Comparison of ENCODE assay signal across 1 cellular context in the genomic region with DNA sequence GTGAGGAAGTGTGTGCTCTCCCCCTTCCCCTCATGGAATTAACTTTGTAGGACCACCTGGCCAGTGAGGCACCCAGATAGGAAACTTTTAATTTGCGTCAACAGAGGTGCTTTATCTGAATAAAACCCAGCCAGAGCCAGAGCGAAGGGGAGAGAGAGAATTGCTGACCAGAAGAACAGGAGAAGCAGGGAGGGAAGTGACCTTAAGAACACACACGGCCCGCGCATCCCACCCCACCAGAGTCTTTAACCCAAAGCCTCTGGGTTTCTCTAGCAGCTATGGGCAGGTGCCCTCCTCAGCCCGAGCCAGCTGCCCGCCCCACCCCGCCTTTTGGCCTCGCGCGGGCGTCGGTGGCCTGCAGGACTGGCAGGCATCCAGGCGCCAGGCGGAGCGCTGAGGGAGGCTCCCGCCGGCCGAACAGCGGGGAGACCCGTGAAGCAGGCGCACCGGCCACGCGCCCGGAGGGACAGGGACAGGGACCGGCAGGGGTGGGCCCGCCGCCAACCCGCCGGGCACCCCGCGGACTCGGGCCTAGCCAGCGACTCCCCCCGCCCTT.
TF ChIP-seq lines count a peak whose summit lies in the region.

No MANE protein-coding gene starts in this region.

TF ChIP-seq in K562, 482 proteins besides CTCF, POLR2A, EP300 and RAD21 (continued from another document and continues in another):
- TF ChIP-seq, protein P1, sequence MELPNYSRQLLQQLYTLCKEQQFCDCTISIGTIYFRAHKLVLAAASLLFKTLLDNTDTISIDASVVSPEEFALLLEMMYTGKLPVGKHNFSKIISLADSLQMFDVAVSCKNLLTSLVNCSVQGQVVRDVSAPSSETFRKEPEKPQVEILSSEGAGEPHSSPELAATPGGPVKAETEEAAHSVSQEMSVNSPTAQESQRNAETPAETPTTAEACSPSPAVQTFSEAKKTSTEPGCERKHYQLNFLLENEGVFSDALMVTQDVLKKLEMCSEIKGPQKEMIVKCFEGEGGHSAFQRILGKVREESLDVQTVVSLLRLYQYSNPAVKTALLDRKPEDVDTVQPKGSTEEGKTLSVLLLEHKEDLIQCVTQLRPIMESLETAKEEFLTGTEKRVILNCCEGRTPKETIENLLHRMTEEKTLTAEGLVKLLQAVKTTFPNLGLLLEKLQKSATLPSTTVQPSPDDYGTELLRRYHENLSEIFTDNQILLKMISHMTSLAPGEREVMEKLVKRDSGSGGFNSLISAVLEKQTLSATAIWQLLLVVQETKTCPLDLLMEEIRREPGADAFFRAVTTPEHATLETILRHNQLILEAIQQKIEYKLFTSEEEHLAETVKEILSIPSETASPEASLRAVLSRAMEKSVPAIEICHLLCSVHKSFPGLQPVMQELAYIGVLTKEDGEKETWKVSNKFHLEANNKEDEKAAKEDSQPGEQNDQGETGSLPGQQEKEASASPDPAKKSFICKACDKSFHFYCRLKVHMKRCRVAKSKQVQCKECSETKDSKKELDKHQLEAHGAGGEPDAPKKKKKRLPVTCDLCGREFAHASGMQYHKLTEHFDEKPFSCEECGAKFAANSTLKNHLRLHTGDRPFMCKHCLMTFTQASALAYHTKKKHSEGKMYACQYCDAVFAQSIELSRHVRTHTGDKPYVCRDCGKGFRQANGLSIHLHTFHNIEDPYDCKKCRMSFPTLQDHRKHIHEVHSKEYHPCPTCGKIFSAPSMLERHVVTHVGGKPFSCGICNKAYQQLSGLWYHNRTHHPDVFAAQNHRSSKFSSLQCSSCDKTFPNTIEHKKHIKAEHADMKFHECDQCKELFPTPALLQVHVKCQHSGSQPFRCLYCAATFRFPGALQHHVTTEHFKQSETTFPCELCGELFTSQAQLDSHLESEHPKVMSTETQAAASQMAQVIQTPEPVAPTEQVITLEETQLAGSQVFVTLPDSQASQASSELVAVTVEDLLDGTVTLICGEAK (IDR thresholded peaks at IDR 0.05): 0 out of 2 replicates have a peak, but pooled peaks have one; percentile 1
- TF ChIP-seq, protein P1 (CRISPR knock-in tag; IDR thresholded peaks at IDR 0.05): no peak
- TF ChIP-seq POLR2H (tag; IDR thresholded peaks at IDR 0.05; ENCODE audit: low read depth) (no peak), MTA1 (IDR thresholded peaks at IDR 0.05; ENCODE audit: borderline replicate concordance) (no peak), RBFOX2 (IDR thresholded peaks at IDR 0.05; ENCODE audit: low read depth, low read length) (peak; percentile 65), SRSF1 (IDR thresholded peaks at IDR 0.05; ENCODE audit: low read depth, low read length) (no peak), WHSC1 (IDR thresholded peaks at IDR 0.05; ENCODE audit: low read length) (no peak), ZNF583 (CRISPR knock-in tag; IDR thresholded peaks at IDR 0.05) (no peak), HNRNPK (IDR thresholded peaks at IDR 0.05; ENCODE audit: low read depth, low read length, poor library complexity, severe bottlenecking) (no peak), NFIC (IDR thresholded peaks at IDR 0.05) (peak; percentile 91), STAG1 (CRISPR knock-in tag; IDR thresholded peaks at IDR 0.05; ENCODE audit: borderline replicate concordance) (no peak), ETV6 (IDR thresholded peaks at IDR 0.05; ENCODE audit: borderline replicate concordance in 1 of 2, low read depth in 2 of 2, low read length in 1 of 2) (no peak), ETV6 (CRISPR knock-in tag; IDR thresholded peaks at IDR 0.05; ENCODE audit: borderline replicate concordance) (peak; percentile 78; the same call in 1 of the 2 replicates), TBP (optimal IDR thresholded peaks at IDR 0.05; ENCODE audit: low read depth, low read length) (peak; percentile 35), BDP1 (IDR thresholded peaks at IDR 0.05; ENCODE audit: insufficient read depth, insufficient read length) (no peak), ZC3H4 (CRISPR knock-in tag; IDR thresholded peaks at IDR 0.05; ENCODE audit: borderline replicate concordance) (0 out of 2 replicates have a peak, but pooled peaks have one; percentile 25), ZNF174 (CRISPR knock-in tag; IDR thresholded peaks at IDR 0.05) (no peak), KHSRP (IDR thresholded peaks at IDR 0.05) (no peak), HDGF (IDR thresholded peaks at IDR 0.05) (no peak), HDAC6 (IDR thresholded peaks at IDR 0.05; ENCODE audit: low read depth, low read length) (no peak), ZBTB8A (IDR thresholded peaks at IDR 0.05; ENCODE audit: partially characterized antibody) (no peak), ZNF830 (CRISPR knock-in tag; IDR thresholded peaks at IDR 0.05) (no peak), GATA2 (CRISPR knock-in tag; IDR thresholded peaks at IDR 0.05) (no peak), RB1 (IDR thresholded peaks at IDR 0.05; ENCODE audit: low read depth) (peak; percentile 27; the same call in 1 of the 2 replicates), HNRNPL (IDR thresholded peaks at IDR 0.05; ENCODE audit: low read depth, low read length) (peak; percentile 51; the same call in 1 of the 2 replicates), POLR2AphosphoS5 (IDR thresholded peaks at IDR 0.05; ENCODE audit: control insufficient read depth, insufficient read depth, low read depth, low read length) (peak; percentile 37; the same call in 1 of the 2 replicates), ZNF124 (CRISPR knock-in tag; IDR thresholded peaks at IDR 0.05) (no peak), U2AF1 (optimal IDR thresholded peaks at IDR 0.05; ENCODE audit: low read depth, low read length) (no peak), DMBX1 (CRISPR knock-in tag; IDR thresholded peaks at IDR 0.05; ENCODE audit: borderline replicate concordance) (no peak), ETV5 (CRISPR knock-in tag; IDR thresholded peaks at IDR 0.05; ENCODE audit: low read depth) (0 out of 2 replicates have a peak, but pooled peaks have one; percentile 7), ZZZ3 (IDR thresholded peaks at IDR 0.05) (no peak)
- TF ChIP-seq, protein P2, sequence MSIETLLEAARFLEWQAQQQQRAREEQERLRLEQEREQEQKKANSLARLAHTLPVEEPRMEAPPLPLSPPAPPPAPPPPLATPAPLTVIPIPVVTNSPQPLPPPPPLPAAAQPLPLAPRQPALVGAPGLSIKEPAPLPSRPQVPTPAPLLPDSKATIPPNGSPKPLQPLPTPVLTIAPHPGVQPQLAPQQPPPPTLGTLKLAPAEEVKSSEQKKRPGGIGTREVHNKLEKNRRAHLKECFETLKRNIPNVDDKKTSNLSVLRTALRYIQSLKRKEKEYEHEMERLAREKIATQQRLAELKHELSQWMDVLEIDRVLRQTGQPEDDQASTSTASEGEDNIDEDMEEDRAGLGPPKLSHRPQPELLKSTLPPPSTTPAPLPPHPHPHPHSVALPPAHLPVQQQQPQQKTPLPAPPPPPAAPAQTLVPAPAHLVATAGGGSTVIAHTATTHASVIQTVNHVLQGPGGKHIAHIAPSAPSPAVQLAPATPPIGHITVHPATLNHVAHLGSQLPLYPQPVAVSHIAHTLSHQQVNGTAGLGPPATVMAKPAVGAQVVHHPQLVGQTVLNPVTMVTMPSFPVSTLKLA (conservative IDR thresholded peaks at IDR 0.05): peak in 1 of 2 experiments; percentile 10; a peak in 2 of 4 replicates
- TF ChIP-seq, protein P3, sequence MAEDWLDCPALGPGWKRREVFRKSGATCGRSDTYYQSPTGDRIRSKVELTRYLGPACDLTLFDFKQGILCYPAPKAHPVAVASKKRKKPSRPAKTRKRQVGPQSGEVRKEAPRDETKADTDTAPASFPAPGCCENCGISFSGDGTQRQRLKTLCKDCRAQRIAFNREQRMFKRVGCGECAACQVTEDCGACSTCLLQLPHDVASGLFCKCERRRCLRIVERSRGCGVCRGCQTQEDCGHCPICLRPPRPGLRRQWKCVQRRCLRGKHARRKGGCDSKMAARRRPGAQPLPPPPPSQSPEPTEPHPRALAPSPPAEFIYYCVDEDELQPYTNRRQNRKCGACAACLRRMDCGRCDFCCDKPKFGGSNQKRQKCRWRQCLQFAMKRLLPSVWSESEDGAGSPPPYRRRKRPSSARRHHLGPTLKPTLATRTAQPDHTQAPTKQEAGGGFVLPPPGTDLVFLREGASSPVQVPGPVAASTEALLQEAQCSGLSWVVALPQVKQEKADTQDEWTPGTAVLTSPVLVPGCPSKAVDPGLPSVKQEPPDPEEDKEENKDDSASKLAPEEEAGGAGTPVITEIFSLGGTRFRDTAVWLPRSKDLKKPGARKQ (CRISPR knock-in tag; IDR thresholded peaks at IDR 0.05): no peak
- TF ChIP-seq, protein P4, sequence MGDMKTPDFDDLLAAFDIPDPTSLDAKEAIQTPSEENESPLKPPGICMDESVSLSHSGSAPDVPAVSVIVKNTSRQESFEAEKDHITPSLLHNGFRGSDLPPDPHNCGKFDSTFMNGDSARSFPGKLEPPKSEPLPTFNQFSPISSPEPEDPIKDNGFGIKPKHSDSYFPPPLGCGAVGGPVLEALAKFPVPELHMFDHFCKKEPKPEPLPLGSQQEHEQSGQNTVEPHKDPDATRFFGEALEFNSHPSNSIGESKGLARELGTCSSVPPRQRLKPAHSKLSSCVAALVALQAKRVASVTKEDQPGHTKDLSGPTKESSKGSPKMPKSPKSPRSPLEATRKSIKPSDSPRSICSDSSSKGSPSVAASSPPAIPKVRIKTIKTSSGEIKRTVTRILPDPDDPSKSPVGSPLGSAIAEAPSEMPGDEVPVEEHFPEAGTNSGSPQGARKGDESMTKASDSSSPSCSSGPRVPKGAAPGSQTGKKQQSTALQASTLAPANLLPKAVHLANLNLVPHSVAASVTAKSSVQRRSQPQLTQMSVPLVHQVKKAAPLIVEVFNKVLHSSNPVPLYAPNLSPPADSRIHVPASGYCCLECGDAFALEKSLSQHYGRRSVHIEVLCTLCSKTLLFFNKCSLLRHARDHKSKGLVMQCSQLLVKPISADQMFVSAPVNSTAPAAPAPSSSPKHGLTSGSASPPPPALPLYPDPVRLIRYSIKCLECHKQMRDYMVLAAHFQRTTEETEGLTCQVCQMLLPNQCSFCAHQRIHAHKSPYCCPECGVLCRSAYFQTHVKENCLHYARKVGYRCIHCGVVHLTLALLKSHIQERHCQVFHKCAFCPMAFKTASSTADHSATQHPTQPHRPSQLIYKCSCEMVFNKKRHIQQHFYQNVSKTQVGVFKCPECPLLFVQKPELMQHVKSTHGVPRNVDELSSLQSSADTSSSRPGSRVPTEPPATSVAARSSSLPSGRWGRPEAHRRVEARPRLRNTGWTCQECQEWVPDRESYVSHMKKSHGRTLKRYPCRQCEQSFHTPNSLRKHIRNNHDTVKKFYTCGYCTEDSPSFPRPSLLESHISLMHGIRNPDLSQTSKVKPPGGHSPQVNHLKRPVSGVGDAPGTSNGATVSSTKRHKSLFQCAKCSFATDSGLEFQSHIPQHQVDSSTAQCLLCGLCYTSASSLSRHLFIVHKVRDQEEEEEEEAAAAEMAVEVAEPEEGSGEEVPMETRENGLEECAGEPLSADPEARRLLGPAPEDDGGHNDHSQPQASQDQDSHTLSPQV (IDR thresholded peaks at IDR 0.05): peak; percentile 90
- TF ChIP-seq, protein P5, sequence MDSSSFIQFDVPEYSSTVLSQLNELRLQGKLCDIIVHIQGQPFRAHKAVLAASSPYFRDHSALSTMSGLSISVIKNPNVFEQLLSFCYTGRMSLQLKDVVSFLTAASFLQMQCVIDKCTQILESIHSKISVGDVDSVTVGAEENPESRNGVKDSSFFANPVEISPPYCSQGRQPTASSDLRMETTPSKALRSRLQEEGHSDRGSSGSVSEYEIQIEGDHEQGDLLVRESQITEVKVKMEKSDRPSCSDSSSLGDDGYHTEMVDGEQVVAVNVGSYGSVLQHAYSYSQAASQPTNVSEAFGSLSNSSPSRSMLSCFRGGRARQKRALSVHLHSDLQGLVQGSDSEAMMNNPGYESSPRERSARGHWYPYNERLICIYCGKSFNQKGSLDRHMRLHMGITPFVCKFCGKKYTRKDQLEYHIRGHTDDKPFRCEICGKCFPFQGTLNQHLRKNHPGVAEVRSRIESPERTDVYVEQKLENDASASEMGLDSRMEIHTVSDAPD (CRISPR knock-in tag; IDR thresholded peaks at IDR 0.05): no peak
- TF ChIP-seq, protein P6, sequence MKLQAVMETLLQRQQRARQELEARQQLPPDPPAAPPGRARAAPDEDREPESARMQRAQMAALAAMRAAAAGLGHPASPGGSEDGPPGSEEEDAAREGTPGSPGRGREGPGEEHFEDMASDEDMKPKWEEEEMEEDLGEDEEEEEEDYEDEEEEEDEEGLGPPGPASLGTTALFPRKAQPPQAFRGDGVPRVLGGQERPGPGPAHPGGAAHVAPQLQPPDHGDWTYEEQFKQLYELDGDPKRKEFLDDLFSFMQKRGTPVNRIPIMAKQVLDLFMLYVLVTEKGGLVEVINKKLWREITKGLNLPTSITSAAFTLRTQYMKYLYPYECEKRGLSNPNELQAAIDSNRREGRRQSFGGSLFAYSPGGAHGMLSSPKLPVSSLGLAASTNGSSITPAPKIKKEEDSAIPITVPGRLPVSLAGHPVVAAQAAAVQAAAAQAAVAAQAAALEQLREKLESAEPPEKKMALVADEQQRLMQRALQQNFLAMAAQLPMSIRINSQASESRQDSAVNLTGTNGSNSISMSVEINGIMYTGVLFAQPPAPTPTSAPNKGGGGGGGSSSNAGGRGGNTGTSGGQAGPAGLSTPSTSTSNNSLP (IDR thresholded peaks at IDR 0.05; ENCODE audit: borderline replicate concordance, low read depth, low read length): no peak
- TF ChIP-seq, protein P7, sequence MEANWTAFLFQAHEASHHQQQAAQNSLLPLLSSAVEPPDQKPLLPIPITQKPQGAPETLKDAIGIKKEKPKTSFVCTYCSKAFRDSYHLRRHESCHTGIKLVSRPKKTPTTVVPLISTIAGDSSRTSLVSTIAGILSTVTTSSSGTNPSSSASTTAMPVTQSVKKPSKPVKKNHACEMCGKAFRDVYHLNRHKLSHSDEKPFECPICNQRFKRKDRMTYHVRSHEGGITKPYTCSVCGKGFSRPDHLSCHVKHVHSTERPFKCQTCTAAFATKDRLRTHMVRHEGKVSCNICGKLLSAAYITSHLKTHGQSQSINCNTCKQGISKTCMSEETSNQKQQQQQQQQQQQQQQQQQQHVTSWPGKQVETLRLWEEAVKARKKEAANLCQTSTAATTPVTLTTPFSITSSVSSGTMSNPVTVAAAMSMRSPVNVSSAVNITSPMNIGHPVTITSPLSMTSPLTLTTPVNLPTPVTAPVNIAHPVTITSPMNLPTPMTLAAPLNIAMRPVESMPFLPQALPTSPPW (CRISPR knock-in tag; IDR thresholded peaks at IDR 0.05): peak; percentile 56; the same call in 1 of the 2 replicates
